19 cellular contexts compared by ENCODE assay signal in genomic region chr22:44074286-44074984, GRCh38.
"Had no signal": no experiment of that assay in that cellular context is flagged by ENCODE, and none has a peak within 500 bp of the region (broad histone marks: within the 10 kb centered on the region; RNA-seq: fewer than 3 reads in every experiment).

No MANE protein-coding gene starts in this region.

- DNase-seq: activated CD4-positive, alpha-beta T cell treated with anti-CD3 and anti-CD28 coated beads for 1 hour; activated CD4-positive, alpha-beta T cell treated with anti-CD3 and anti-CD28 coated beads, Interleukin-2, amount 50 U/mL, for 4 hours; activated naive CD4-positive, alpha-beta T cell treated with anti-CD3 and anti-CD28 coated beads for 36 hours; activated naive CD8-positive, alpha-beta T cell treated with anti-CD3 and anti-CD28 coated beads, Interleukin-2, amount 50 U/mL, for 24 hours; aorta; gastrocnemius medialis; left colon; midbrain; right cardiac atrium; stimulated activated CD4-positive, alpha-beta T cell treated with anti-CD3 and anti-CD28 coated beads, Interleukin-4, amount 100 ng/mL, for 4 hours; stimulated activated CD8-positive, alpha-beta memory T cell treated with anti-CD3 and anti-CD28 coated beads, Interleukin-4, amount 100 ng/mL, for 48 hours; stimulated activated naive CD8-positive, alpha-beta T cell treated with anti-CD3 and anti-CD28 coated beads, Interleukin-15, Interleukin-2, amounts not matched to agents 100 U/mL and 50 U/mL, for 24 hours; trophoblast cell had no signal

- ATAC-seq: activated naive CD8-positive, alpha-beta T cell treated with anti-CD3 and anti-CD28 coated beads, Interleukin-2, amount 50 U/mL, for 24 hours; gastrocnemius medialis; left colon; stimulated activated naive CD8-positive, alpha-beta T cell treated with anti-CD3 and anti-CD28 coated beads, Interleukin-15, Interleukin-2, amounts not matched to agents 100 U/mL and 50 U/mL, for 24 hours had no signal

- H3K4me3 Mint-ChIP-seq: activated naive CD4-positive, alpha-beta T cell treated with anti-CD3 and anti-CD28 coated beads for 36 hours; activated naive CD8-positive, alpha-beta T cell treated with anti-CD3 and anti-CD28 coated beads, Interleukin-2, amount 50 U/mL, for 24 hours had no signal

- H3K27ac ChIP-seq: epithelial cell of prostate, gastrocnemius medialis, neutrophil, suprapubic skin had no signal

- H3K4me3 ChIP-seq: gastrocnemius medialis, lung, smooth muscle cell, suprapubic skin had no signal

- H3K27ac Mint-ChIP-seq: activated naive CD4-positive, alpha-beta T cell treated with anti-CD3 and anti-CD28 coated beads for 36 hours; activated naive CD8-positive, alpha-beta T cell treated with anti-CD3 and anti-CD28 coated beads, Interleukin-2, amount 50 U/mL, for 24 hours; activated T-helper 2 cell treated with anti-CD3 and anti-CD28 coated beads, Interferon-gamma antibody, Interleukin-2, Interleukin-4, amounts not matched to agents 10 μg/mL and 5 μg/mL and 100 μg/mL, durations not matched to agents 14 hours and 24 hours and 36 hours had no signal

- H3K27me3 ChIP-seq: gastrocnemius medialis, suprapubic skin had no signal

- H3K27me3 Mint-ChIP-seq: activated naive CD8-positive, alpha-beta T cell treated with anti-CD3 and anti-CD28 coated beads, Interleukin-2, amount 50 U/mL, for 24 hours had no signal

- H3K4me2 ChIP-seq: smooth muscle cell had no signal

- H3K4me1 Mint-ChIP-seq: activated naive CD8-positive, alpha-beta T cell treated with anti-CD3 and anti-CD28 coated beads, Interleukin-2, amount 50 U/mL, for 24 hours had no signal

- H3K36me3 ChIP-seq: gastrocnemius medialis, neutrophil, suprapubic skin had no signal

- H3K9me3 Mint-ChIP-seq: activated naive CD4-positive, alpha-beta T cell treated with anti-CD3 and anti-CD28 coated beads for 36 hours; activated naive CD8-positive, alpha-beta T cell treated with anti-CD3 and anti-CD28 coated beads, Interleukin-2, amount 50 U/mL, for 24 hours; activated T-helper 2 cell treated with anti-CD3 and anti-CD28 coated beads, Interferon-gamma antibody, Interleukin-2, Interleukin-4, amounts not matched to agents 10 μg/mL and 5 μg/mL and 100 μg/mL, durations not matched to agents 14 hours and 24 hours and 36 hours had no signal

- H3K9me3 ChIP-seq: gastrocnemius medialis, neutrophil, suprapubic skin had no signal
